ENCODE assay signal across 15 cellular contexts in genomic region chr3:80079886-80080285, GRCh38.
DNase-seq lines count a peak whose midpoint lies in the region; ATAC-seq and TF ChIP-seq lines count a peak whose summit lies in the region.
"Had no signal": no experiment of that assay in that cellular context is flagged by ENCODE, and none has a peak within 500 bp of the region (broad histone marks: within the 10 kb centered on the region; RNA-seq: fewer than 3 reads in every experiment).

No MANE protein-coding gene starts in this region.

- no peak overlapping the region for H3K9ac ChIP-seq in adipocyte (ENCODE audit: low read length)

- H3K27ac ChIP-seq in ascending aorta (no peak overlapping the region), upper lobe of left lung (no peak overlapping the region)

- no peak for TF ChIP-seq CTCF in epithelial cell of esophagus (IDR thresholded peaks at IDR 0.05; ENCODE audit: insufficient read depth, low read depth, low read length, missing control alignments)
- no peak for TF ChIP-seq CTCF in fibroblast of villous mesenchyme (IDR thresholded peaks at IDR 0.05; ENCODE audit: insufficient read depth, low read depth, low read length)
- no peak for TF ChIP-seq CTCF in ascending aorta (IDR thresholded peaks at IDR 0.05)
- no peak for TF ChIP-seq CTCF in upper lobe of left lung (IDR thresholded peaks at IDR 0.05)

- H3K27me3 ChIP-seq in adipocyte (replicated peaks; ENCODE audit: control insufficient read depth, insufficient read depth, low read length) (no peaks in the 10 kb centered on the region), ascending aorta (no peaks in the 10 kb centered on the region), upper lobe of left lung (no peaks in the 10 kb centered on the region)

- H3K4me1 ChIP-seq in adipocyte (ENCODE audit: control insufficient read depth, insufficient read depth, low read length) (no peaks in the 10 kb centered on the region), ascending aorta (no peaks in the 10 kb centered on the region), upper lobe of left lung (no peaks in the 10 kb centered on the region)

- TF ChIP-seq POLR2A in upper lobe of left lung (IDR thresholded peaks at IDR 0.05), result no peak

- ATAC-seq in upper lobe of left lung (ENCODE audit: low FRiP score in 2 of 2), result no peak
- ATAC-seq: HCT116 had no signal

- no peak for TF ChIP-seq EP300 in upper lobe of left lung (IDR thresholded peaks at IDR 0.05)

- intact Hi-C loops in ascending aorta (cut with DNase I), result no loop called here

- H3K36me3 ChIP-seq in adipocyte (ENCODE audit: control insufficient read depth, insufficient read depth, low read length, severe bottlenecking), result no peaks in the 10 kb centered on the region
- H3K36me3 ChIP-seq in ascending aorta, result no peaks in the 10 kb centered on the region
- no peaks in the 10 kb centered on the region for H3K36me3 ChIP-seq in upper lobe of left lung

- no peaks in the 10 kb centered on the region for H3K9me3 ChIP-seq in adipocyte (ENCODE audit: control insufficient read depth, low read length)
- no peaks in the 10 kb centered on the region for H3K9me3 ChIP-seq in ascending aorta
- H3K9me3 ChIP-seq in upper lobe of left lung, result no peaks in the 10 kb centered on the region

- H3K4me3 ChIP-seq in adipocyte (ENCODE audit: low read length) (no peak overlapping the region), epithelial cell of esophagus (ENCODE audit: low read length) (no peak overlapping the region), fibroblast of villous mesenchyme (ENCODE audit: low read depth, low read length) (no peak overlapping the region), ascending aorta (no peak overlapping the region), upper lobe of left lung (no peak overlapping the region)

- DNase-seq in adipocyte (ENCODE audit: low read depth) (peak; percentile 51), epithelial cell of esophagus (ENCODE audit: low read depth) (peak; percentile 5), fibroblast of villous mesenchyme (ENCODE audit: low read depth) (peak; percentile 28), COR-L47 (lab: John Stamatoyannopoulos, UW) (no peak), ascending aorta (ENCODE audit: low spot score in 2 of 2) (no peak), upper lobe of left lung (no peak)
- DNase-seq: AML-193; Calu3; CD4-positive, alpha-beta memory T cell; DMS79 treated with DMSO at 0.1 percent for 48 hours; GF-D8; GOT3; H7; HFFc6 had no signal

Comparison
In these comparisons a context has a peak if more than half of its experiments do, and no peak if none do; other contexts are left out.
1. DNase-seq: peak in adipocyte (single experiment), epithelial cell of esophagus (single experiment) and fibroblast of villous mesenchyme (single experiment); none in COR-L47 (single experiment), ascending aorta (0 of 2) and upper lobe of left lung (0 of 2).